In genomic region chr14:20681348-20682126, GRCh38 we compare ENCODE assay signal across 8 cellular contexts. TPM values are rescaled to one million over a fixed set of nuclear protein-coding genes. Genes with fewer than 3 reads are reported as not detected.
DNase-seq lines count a peak whose midpoint lies in the region; ATAC-seq and TF ChIP-seq lines count a peak whose summit lies in the region.

No MANE protein-coding gene starts in this region.

- no peaks in the 10 kb centered on the region for H3K9me3 ChIP-seq in iPS DF 6.9 (ENCODE audit: control insufficient read depth, insufficient read depth, low read length)

- no peaks in the 10 kb centered on the region for H3K4me1 ChIP-seq in iPS DF 6.9 (ENCODE audit: control insufficient read depth, insufficient read depth, low read length)

- DNase-seq in COLO829 (ENCODE audit: low spot score) (peak; percentile 89), NB4 (ENCODE audit: low read depth) (peak; percentile 84), T1000 (lab: John Stamatoyannopoulos, UW) (peak; percentile 81), astrocyte of the hippocampus (ENCODE audit: low read depth, low spot score) (peak; percentile 90), iPS DF 6.9 (ENCODE audit: low read depth, low spot score) (no peak), sciatic nerve (ENCODE audit: low spot score) (peak; percentile 91)

- intact Hi-C loops in sciatic nerve (cut with DNase I), result no loop called here

- H3K27ac ChIP-seq in iPS DF 6.9 (ENCODE audit: low read length), result no peak overlapping the region

- WGBS in iPS DF 6.9 (ENCODE audit: insufficient coverage, insufficient read length), result no CpG with 5 or more reads among the region's 25 CpGs

- H3K4me3 ChIP-seq in NB4 (ENCODE audit: low read depth, low read length) (peak overlapping the region; percentile 66), iPS DF 6.9 (ENCODE audit: low read length) (peak overlapping the region; percentile 86; the same call in 1 of the 2 replicates)

- ATAC-seq in GM21619 (IDR thresholded peaks at IDR 0.05; ENCODE audit: unreplicated experiment) (peak; percentile 18), sciatic nerve (peak; percentile 62), HG03442 (IDR thresholded peaks at IDR 0.05; ENCODE audit: unreplicated experiment) (no peak)

- no peaks in the 10 kb centered on the region for H3K36me3 ChIP-seq in iPS DF 6.9 (ENCODE audit: control insufficient read depth, insufficient read depth, low read length)

- no peak for TF ChIP-seq POLR2A in NB4 (IDR thresholded peaks at IDR 0.05; ENCODE audit: extremely low read depth, insufficient read length)

- no peaks in the 10 kb centered on the region for H3K27me3 ChIP-seq in iPS DF 6.9 (ENCODE audit: control insufficient read depth, insufficient read depth, low read length)

- no peak for TF ChIP-seq CTCF in NB4 (IDR thresholded peaks at IDR 0.05; ENCODE audit: low read depth, low read length)

RNA-seq across cellular contexts. Expression of gene RNASE4, which starts 2.8 kb away (rescaled TPM):
- total RNA-seq in sciatic nerve, result 81.6 TPM

RNA-seq across cellular contexts. Expression of gene ANG, which starts 7.0 kb away (rescaled TPM):
- 24.5 TPM for total RNA-seq in sciatic nerve

RNA-seq across cellular contexts. Expression of gene OR6S1, which starts 40.0 kb away (rescaled TPM):
- not detected for total RNA-seq in sciatic nerve
